ENCODE assay signal across 13 cellular contexts in the genomic region with DNA sequence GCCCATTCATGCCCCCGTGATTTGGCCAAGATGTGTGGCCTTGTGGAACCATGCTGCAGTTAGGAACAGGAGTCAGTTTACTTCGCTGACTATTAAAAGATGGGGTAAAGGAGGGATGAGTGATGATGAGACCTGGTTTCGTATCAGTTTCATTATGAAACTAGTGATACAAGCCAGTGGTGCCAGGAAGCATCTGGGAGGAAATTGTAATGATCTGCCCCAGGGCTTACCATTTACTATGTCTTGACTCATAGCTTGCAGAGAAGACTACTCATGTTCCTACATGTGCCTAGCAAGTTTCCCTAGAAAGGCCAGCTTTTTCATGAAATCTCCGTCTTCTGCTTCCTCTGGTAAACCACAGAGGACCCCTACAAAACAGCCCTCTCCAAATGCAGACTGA. TPM values are rescaled to one million over a fixed set of nuclear protein-coding genes. Genes with fewer than 3 reads are reported as not detected.
DNase-seq lines count a peak whose midpoint lies in the region; ATAC-seq and TF ChIP-seq lines count a peak whose summit lies in the region.
"Had no signal": no experiment of that assay in that cellular context is flagged by ENCODE, and none has a peak within 500 bp of the region (broad histone marks: within the 10 kb centered on the region; RNA-seq: fewer than 3 reads in every experiment).

No MANE protein-coding gene starts in this region.

- WGBS in tibial nerve, 2 donors: 81 to 86% methylated on average over 4 of the region's 4 CpGs

- peak overlapping the region; percentile 33 for H3K27ac Mint-ChIP-seq in activated CD8-positive, alpha-beta T cell treated with anti-CD3 and anti-CD28 coated beads, Interleukin-2, amount 10 ng/mL, durations not matched to agents 7 days and 5 days

- H3K4me3 ChIP-seq in tibial nerve: no peak overlapping the region
- H3K4me3 ChIP-seq: right lobe of liver had no signal

- no peak for TF ChIP-seq EP300 in tibial nerve (IDR thresholded peaks at IDR 0.05)

- POLR2A ChIA-PET in activated CD8-positive, alpha-beta T cell treated with anti-CD3 and anti-CD28 coated beads, Interleukin-2, amount 10 ng/mL, durations not matched to agents 7 days and 5 days (lab: Charles Lee): interaction anchor here (0.6 to 0.8 kb wide), 4 partner anchors 10 to 175 kb away, joined by 3 read pairs; a partner anchor contains a TSS

- CTCF ChIA-PET in activated CD8-positive, alpha-beta T cell treated with anti-CD3 and anti-CD28 coated beads, Interleukin-2, amount 10 ng/mL, durations not matched to agents 7 days and 5 days (lab: Charles Lee): interaction anchor here (0.8 to 3.0 kb wide), 7 partner anchors 9 to 148 kb away, joined by 3 to 10 read pairs (median 4); no protein-coding TSS in a partner anchor

- no peak for TF ChIP-seq CTCF in tibial nerve (IDR thresholded peaks at IDR 0.05)

- peak; percentile 58 for DNase-seq in activated CD4-positive, alpha-beta T cell treated with anti-CD3 and anti-CD28 coated beads for 48 hours
- DNase-seq in activated CD4-positive, alpha-beta T cell treated with anti-CD3 and anti-CD28 coated beads, Interleukin-2, amount 50 U/mL, for 1 hour: no peak
- peak; percentile 36 for DNase-seq in activated CD8-positive, alpha-beta T cell treated with anti-CD3 and anti-CD28 coated beads, Interleukin-2, amount 10 ng/mL, durations not matched to agents 7 days and 5 days
- peak; percentile 27 for DNase-seq in stimulated activated CD4-positive, alpha-beta T cell treated with anti-CD3 and anti-CD28 coated beads, Interleukin-4, amount 100 ng/mL, for 24 hours
- no peak for DNase-seq in tibial nerve (ENCODE audit: low spot score in 2 of 2)
- DNase-seq: activated CD4-positive, CD25-positive, alpha-beta regulatory T cell; NCI-H1417; right lobe of liver; stimulated activated naive CD4-positive, alpha-beta T cell had no signal

- peak; percentile 59 for ATAC-seq in HG03442 (IDR thresholded peaks at IDR 0.05; ENCODE audit: unreplicated experiment)
- ATAC-seq in activated CD8-positive, alpha-beta T cell treated with anti-CD3 and anti-CD28 coated beads, Interleukin-2, amount 10 ng/mL, durations not matched to agents 7 days and 5 days: peak; percentile 75
- no peak for ATAC-seq in GM19463 (IDR thresholded peaks at IDR 0.05; ENCODE audit: unreplicated experiment)
- no peak for ATAC-seq in GM21515 (IDR thresholded peaks at IDR 0.05; ENCODE audit: unreplicated experiment)
- ATAC-seq: right lobe of liver had no signal

- no peak overlapping the region for H3K27ac ChIP-seq in tibial nerve
- H3K27ac ChIP-seq: right lobe of liver had no signal

- H3K27me3 ChIP-seq in tibial nerve: no peaks in the 10 kb centered on the region
- H3K27me3 ChIP-seq: right lobe of liver had no signal

- no peaks in the 10 kb centered on the region for H3K9me3 Mint-ChIP-seq in activated CD8-positive, alpha-beta T cell treated with anti-CD3 and anti-CD28 coated beads, Interleukin-2, amount 10 ng/mL, durations not matched to agents 7 days and 5 days (ENCODE audit: insufficient read depth)
- H3K9me3 Mint-ChIP-seq: central memory CD8-positive, alpha-beta T cell had no signal

- H3K4me3 Mint-ChIP-seq in activated CD8-positive, alpha-beta T cell treated with anti-CD3 and anti-CD28 coated beads, Interleukin-2, amount 10 ng/mL, durations not matched to agents 7 days and 5 days: no peak overlapping the region
- H3K4me3 Mint-ChIP-seq: central memory CD8-positive, alpha-beta T cell had no signal

- H3K27me3 Mint-ChIP-seq in activated CD8-positive, alpha-beta T cell treated with anti-CD3 and anti-CD28 coated beads, Interleukin-2, amount 10 ng/mL, durations not matched to agents 7 days and 5 days (ENCODE audit: low read depth): peaks cover 4% of the 10 kb centered on the region
- H3K27me3 Mint-ChIP-seq: central memory CD8-positive, alpha-beta T cell had no signal

- H3K36me3 ChIP-seq in tibial nerve: no peaks in the 10 kb centered on the region
- H3K36me3 ChIP-seq: right lobe of liver had no signal

- H3K4me1 ChIP-seq in tibial nerve: no peaks in the 10 kb centered on the region
- H3K4me1 ChIP-seq: right lobe of liver had no signal

- peaks cover 16% of the 10 kb centered on the region for H3K4me1 Mint-ChIP-seq in activated CD8-positive, alpha-beta T cell treated with anti-CD3 and anti-CD28 coated beads, Interleukin-2, amount 10 ng/mL, durations not matched to agents 7 days and 5 days (ENCODE audit: low read depth)
- H3K4me1 Mint-ChIP-seq: central memory CD8-positive, alpha-beta T cell had no signal

- no peak for TF ChIP-seq POLR2A in tibial nerve (IDR thresholded peaks at IDR 0.05)

- no peaks in the 10 kb centered on the region for H3K36me3 Mint-ChIP-seq in activated CD8-positive, alpha-beta T cell treated with anti-CD3 and anti-CD28 coated beads, Interleukin-2, amount 10 ng/mL, durations not matched to agents 7 days and 5 days (ENCODE audit: low read depth)

- H3K9me3 ChIP-seq in tibial nerve: no peaks in the 10 kb centered on the region
- H3K9me3 ChIP-seq: right lobe of liver had no signal

RNA-seq across cellular contexts. Expression of a gene that starts 23.2 kb away (rescaled TPM):
- total RNA-seq in activated CD8-positive, alpha-beta T cell treated with anti-CD3 and anti-CD28 coated beads, Interleukin-2, amount 10 ng/mL, durations not matched to agents 7 days and 5 days: not detected
- 10 to 100 TPM in 1 of 4 donors, 1 to 10 TPM in 3; 1.2 to 15.9 (median 2.5) TPM for total RNA-seq in tibial nerve

Comparison
In these comparisons a context has a peak if more than half of its experiments do, and no peak if none do; other contexts are left out.
1. DNase-seq: peak in activated CD4-positive, alpha-beta T cell treated with anti-CD3 and anti-CD28 coated beads for 48 hours (single experiment), activated CD8-positive, alpha-beta T cell treated with anti-CD3 and anti-CD28 coated beads, Interleukin-2, amount 10 ng/mL, durations not matched to agents 7 days and 5 days (single experiment) and stimulated activated CD4-positive, alpha-beta T cell treated with anti-CD3 and anti-CD28 coated beads, Interleukin-4, amount 100 ng/mL, for 24 hours (single experiment); none in activated CD4-positive, alpha-beta T cell treated with anti-CD3 and anti-CD28 coated beads, Interleukin-2, amount 50 U/mL, for 1 hour (single experiment) and tibial nerve (0 of 2).
2. ATAC-seq: peak in HG03442 (single experiment) and activated CD8-positive, alpha-beta T cell treated with anti-CD3 and anti-CD28 coated beads, Interleukin-2, amount 10 ng/mL, durations not matched to agents 7 days and 5 days (single experiment); none in GM19463 (single experiment) and GM21515 (single experiment).